Comparison of ENCODE assay signal across 8 cellular contexts in genomic region chr19:47130589-47131168, GRCh38.
A peak's percentile ranks its signal among the peaks of the same experiment; 100 is the strongest.
DNase-seq lines count a peak whose midpoint lies in the region; ATAC-seq and TF ChIP-seq lines count a peak whose summit lies in the region.

Gene SAE1, plus strand, starts transcription at chr19:47130835. Its CDS starts 96 bp downstream, at chr19:47130931.

- peak; percentile 86 for ATAC-seq in HG03439 (IDR thresholded peaks at IDR 0.05; ENCODE audit: unreplicated experiment)

- peak; percentile 84 for TF ChIP-seq POLR2A in GM19099 (IDR thresholded peaks at IDR 0.05; ENCODE audit: extremely low read depth, insufficient read length, low read depth)

- peak within 1 kb of the TSS; percentile 89 for H3K27ac ChIP-seq in cingulate gyrus (ENCODE audit: low read depth, low read length)

- DNase-seq in Ammon's horn (ENCODE audit: low spot score), result peak; percentile 94
- DNase-seq in NCI-H510A treated with DMSO at 0.1 percent for 48 hours (lab: John Stamatoyannopoulos, UW), result peak; percentile 96
- peak; percentile 82 to 85 for DNase-seq in activated CD4-positive, alpha-beta T cell treated with anti-CD3 and anti-CD28 coated beads for 24 hours (ENCODE audit: low read depth in 2 of 2)
- DNase-seq in kidney glomerular epithelial cell (lab: John Stamatoyannopoulos, UW), result peak; percentile 90
- peak; percentile 73 to 96 for DNase-seq in stimulated activated CD4-positive, alpha-beta T cell treated with anti-CD3 and anti-CD28 coated beads, Interleukin-1b, Interleukin-23, amount 100 ng/mL, for 1 hour (ENCODE audit: low read depth in 2 of 2)

Comparison
In these comparisons a context has a peak if more than half of its experiments do, and no peak if none do; other contexts are left out.
1. Peak in every context shown above with its lines: DNase-seq, ATAC-seq and H3K27ac ChIP-seq.